In genomic region chr6:80163754-80164187, GRCh38 we compare ENCODE assay signal across 9 cellular contexts. TPM values are rescaled to one million over a fixed set of nuclear protein-coding genes. Genes with fewer than 3 reads are reported as not detected.
DNase-seq lines count a peak whose midpoint lies in the region; ATAC-seq, FAIRE-seq and TF ChIP-seq lines count a peak whose summit lies in the region.
"Had no signal": no experiment of that assay in that cellular context is flagged by ENCODE, and none has a peak within 500 bp of the region (broad histone marks: within the 10 kb centered on the region; RNA-seq: fewer than 3 reads in every experiment).

No MANE protein-coding gene starts in this region.

- H3K27ac ChIP-seq in naive thymus-derived CD4-positive, alpha-beta T cell (ENCODE audit: low read depth, low read length): peak overlapping the region; percentile 14
- H3K27ac ChIP-seq in Peyer's patch: peak overlapping the region in 1 of 4 donors; percentile 6

- no peaks in the 10 kb centered on the region for H3K4me1 Mint-ChIP-seq in WTC11
- H3K4me1 Mint-ChIP-seq in naive thymus-derived CD4-positive, alpha-beta T cell: peaks cover 0 to 4% (median 0%) of the 10 kb centered on the region in 7 donors

- H3K9me3 ChIP-seq in naive thymus-derived CD4-positive, alpha-beta T cell (ENCODE audit: control insufficient read depth in 2 of 3, low read length in 3 of 3): no peaks in the 10 kb centered on the region
- H3K9me3 ChIP-seq in Peyer's patch: no peaks in the 10 kb centered on the region

- H3K36me3 ChIP-seq in naive thymus-derived CD4-positive, alpha-beta T cell (ENCODE audit: control insufficient read depth in 2 of 3, insufficient read depth in 3 of 3, low read length in 3 of 3): no peaks in the 10 kb centered on the region
- peaks cover 0 to 7% (median 0%) of the 10 kb centered on the region in 3 donors for H3K36me3 ChIP-seq in Peyer's patch

- POLR2A ChIA-PET in WTC11 (lab: Charles Lee): no interaction called here
- POLR2A ChIA-PET in naive thymus-derived CD4-positive, alpha-beta T cell (lab: Charles Lee): interaction anchor here (1.0 kb wide), 1 partner anchor 57 kb away, joined by 4 read pairs; the partner anchor contains the start of gene BCKDHB

- H3K9me3 Mint-ChIP-seq in WTC11: no peaks in the 10 kb centered on the region
- H3K9me3 Mint-ChIP-seq in naive thymus-derived CD4-positive, alpha-beta T cell: no peaks in the 10 kb centered on the region

- peaks cover 7 to 17% of the 10 kb centered on the region in 2 donors for H3K4me1 ChIP-seq in naive thymus-derived CD4-positive, alpha-beta T cell (ENCODE audit: control insufficient read depth in 2 of 2, insufficient read depth in 2 of 2, low read length in 2 of 2)
- H3K4me1 ChIP-seq in Peyer's patch: peaks cover 0 to 3% (median 0%) of the 10 kb centered on the region in 4 donors

- CTCF ChIA-PET in WTC11 (lab: Charles Lee): no interaction called here
- CTCF ChIA-PET in naive thymus-derived CD4-positive, alpha-beta T cell (lab: Charles Lee): interaction anchor here (0.6 kb wide), 1 partner anchor 57 kb away, joined by 3 read pairs; the partner anchor contains the start of gene BCKDHB

- H3K4me3 ChIP-seq in naive thymus-derived CD4-positive, alpha-beta T cell (ENCODE audit: low read length): peak overlapping the region; percentile 2
- H3K4me3 ChIP-seq in Peyer's patch: no peak overlapping the region

- no peaks in the 10 kb centered on the region for H3K27me3 ChIP-seq in naive thymus-derived CD4-positive, alpha-beta T cell (ENCODE audit: control insufficient read depth in 2 of 2, insufficient read depth in 2 of 2, low read length in 2 of 2)
- H3K27me3 ChIP-seq in Peyer's patch: no peaks in the 10 kb centered on the region

- H3K27me3 Mint-ChIP-seq in WTC11 (ENCODE audit: low read depth): no peaks in the 10 kb centered on the region
- no peaks in the 10 kb centered on the region for H3K27me3 Mint-ChIP-seq in naive thymus-derived CD4-positive, alpha-beta T cell

- TF ChIP-seq CTCF in WTC11 (IDR thresholded peaks at IDR 0.05) (no peak), Peyer's patch (IDR thresholded peaks at IDR 0.05) (no peak)

- DNase-seq in GM12891 (ENCODE audit: insufficient read length, low spot score): no peak
- peak; percentile 80 for DNase-seq in HS-5 (ENCODE audit: low read depth)
- DNase-seq in WTC11 (ENCODE audit: low spot score): no peak
- DNase-seq in naive thymus-derived CD4-positive, alpha-beta T cell: peak in 6 of 9 donors; percentile 0 to 33 (median 24)
- no peak for DNase-seq in NCI-H748 (lab: John Stamatoyannopoulos, UW; ENCODE audit: unreplicated experiment)
- DNase-seq in DMS79 (lab: John Stamatoyannopoulos, UW): no peak
- no peak for DNase-seq in Peyer's patch

- ATAC-seq in GM21529 (IDR thresholded peaks at IDR 0.05; ENCODE audit: unreplicated experiment): peak; percentile 69
- ATAC-seq in WTC11: peak; percentile 74
- ATAC-seq in naive thymus-derived CD4-positive, alpha-beta T cell: peak; percentile 63

- intact Hi-C loops in naive thymus-derived CD4-positive, alpha-beta T cell (cut with micrococcal nuclease): loop anchor here (2.0 to 5.0 kb wide), 2 partner anchors 57 to 161 kb away; partner anchors contain the start of genes BCKDHB (in 1 of the 2) and TTK (in 1 of the 2)

- no peak overlapping the region for H3K27ac Mint-ChIP-seq in WTC11
- no peak overlapping the region for H3K27ac Mint-ChIP-seq in naive thymus-derived CD4-positive, alpha-beta T cell

- TF ChIP-seq POLR2A in GM12891 (IDR thresholded peaks at IDR 0.05; ENCODE audit: low read depth, low read length) (no peak), Peyer's patch (IDR thresholded peaks at IDR 0.05) (no peak)

- H3K4me3 Mint-ChIP-seq in WTC11: no peak overlapping the region
- H3K4me3 Mint-ChIP-seq in naive thymus-derived CD4-positive, alpha-beta T cell: no peak overlapping the region

- peak; percentile 89 for FAIRE-seq in GM12891 (lab: Jason Lieb, UNC)
- FAIRE-seq: TTC549 had no signal

- H3K36me3 Mint-ChIP-seq in WTC11: 0 out of 2 replicates have a peak, but pooled peaks cover 2% of the 10 kb centered on the region
- peaks cover 0 to 12% (median 4%) of the 10 kb centered on the region in 5 donors for H3K36me3 Mint-ChIP-seq in naive thymus-derived CD4-positive, alpha-beta T cell

TF ChIP-seq in GM12891, 5 proteins besides CTCF, POLR2A, EP300 and RAD21:
- TF ChIP-seq POU2F2 (IDR thresholded peaks at IDR 0.05; ENCODE audit: low read depth, low read length): no peak
- peak; percentile 65 for TF ChIP-seq SPI1 (IDR thresholded peaks at IDR 0.05; ENCODE audit: low read depth, low read length)

TF ChIP-seq in WTC11, 78 proteins besides CTCF, POLR2A, EP300 and RAD21:
- TF ChIP-seq ESRRA (CRISPR knock-in tag; IDR thresholded peaks at IDR 0.05; ENCODE audit: borderline replicate concordance) (no peak), ZBTB43 (CRISPR knock-in tag; IDR thresholded peaks at IDR 0.05) (no peak), ZNF232 (CRISPR knock-in tag; IDR thresholded peaks at IDR 0.05) (no peak), MXD4 (CRISPR knock-in tag; IDR thresholded peaks at IDR 0.05; ENCODE audit: borderline replicate concordance) (no peak), RELA (CRISPR knock-in tag; IDR thresholded peaks at IDR 0.05; ENCODE audit: borderline replicate concordance) (no peak), ZNF416 (CRISPR knock-in tag; IDR thresholded peaks at IDR 0.05) (no peak), GRHL2 (CRISPR knock-in tag; IDR thresholded peaks at IDR 0.05; ENCODE audit: insufficient replicate concordance, severe bottlenecking) (no peak), USF2 (CRISPR knock-in tag; IDR thresholded peaks at IDR 0.05) (no peak), ATF3 (CRISPR knock-in tag; conservative IDR thresholded peaks at IDR 0.05) (no peak), ZNF396 (CRISPR knock-in tag; IDR thresholded peaks at IDR 0.05; ENCODE audit: borderline replicate concordance) (no peak), ATF1 (CRISPR knock-in tag; IDR thresholded peaks at IDR 0.05) (no peak)

RNA-seq across cellular contexts. Expression of gene BCKDHB, which starts 57.3 kb away (rescaled TPM):
- 16.9 TPM for polyA plus RNA-seq in GM12891 (2012; ENCODE audit: low read depth, missing spikeins)
- total RNA-seq in WTC11 (2021) (24.3 to 30.0 TPM (median 27.5 TPM) in 3 replicates), Peyer's patch (10 to 100 TPM; 13.3 to 31.8 (median 20.1) TPM)
- 10 to 100 TPM; 13.8 to 22.1 (median 17.4) TPM for total RNA-seq in naive thymus-derived CD4-positive, alpha-beta T cell
- 10 to 100 TPM; 18.6 to 24.3 TPM for polyA plus RNA-seq in naive thymus-derived CD4-positive, alpha-beta T cell

Comparison
In these comparisons a context has a peak if more than half of its experiments do, and no peak if none do; other contexts are left out.
1. DNase-seq: peak in HS-5 (single experiment) and naive thymus-derived CD4-positive, alpha-beta T cell (6 of 9); none in GM12891 (single experiment), WTC11 (single experiment), NCI-H748 (single experiment), DMS79 (single experiment) and Peyer's patch (0 of 3).
2. Peak in every context shown above with its lines, with median percentiles within 50 percentile points of each other: ATAC-seq.